13 cellular contexts compared by ENCODE assay signal in the genomic region with DNA sequence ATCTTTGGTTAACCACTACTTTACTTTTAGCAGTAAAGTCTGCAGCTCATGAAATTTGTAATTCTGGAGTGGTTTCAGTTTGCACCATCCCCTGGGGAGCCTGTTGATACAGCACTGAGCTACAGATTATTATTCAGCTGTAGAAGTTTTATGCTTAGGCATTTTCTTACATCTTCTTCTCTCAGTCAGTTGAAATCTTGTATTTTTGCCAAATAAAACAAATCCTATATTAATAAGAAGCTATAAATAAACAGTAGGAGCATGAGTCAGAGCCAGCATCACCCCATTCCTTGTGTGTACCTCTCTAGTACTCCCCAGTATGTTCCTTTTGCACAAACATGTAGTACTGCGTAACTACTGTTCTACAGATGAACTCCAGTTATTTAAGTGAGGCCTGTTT.
DNase-seq lines count a peak whose midpoint lies in the region; ATAC-seq and TF ChIP-seq lines count a peak whose summit lies in the region.
"Had no signal": no experiment of that assay in that cellular context is flagged by ENCODE, and none has a peak within 500 bp of the region (broad histone marks: within the 10 kb centered on the region; RNA-seq: fewer than 3 reads in every experiment).

No MANE protein-coding gene starts in this region.

- H3K4me3 Mint-ChIP-seq in HFFc6 (peak overlapping the region; percentile 58; the same call in 1 of the 2 replicates), brain (peak overlapping the region in 2 of 5 experiments; percentile 17 to 25)
- H3K4me3 Mint-ChIP-seq in stimulated activated naive B cell treated with anti-CD40 and anti-IgM and Interleukin-4, amounts not matched to agents 10 μg/mL and 1 μg/mL and 100 μg/mL, for 72 hours: no peak overlapping the region

- H3K27me3 Mint-ChIP-seq in HFFc6 (ENCODE audit: insufficient read depth) (no peaks in the 10 kb centered on the region), brain (no peaks in the 10 kb centered on the region)
- no peaks in the 10 kb centered on the region for H3K27me3 Mint-ChIP-seq in stimulated activated naive B cell treated with anti-CD40 and anti-IgM and Interleukin-4, amounts not matched to agents 10 μg/mL and 1 μg/mL and 100 μg/mL, for 72 hours

- H3K9me3 Mint-ChIP-seq in HFFc6 (no peaks in the 10 kb centered on the region), brain (no peaks in the 10 kb centered on the region)
- no peaks in the 10 kb centered on the region for H3K9me3 Mint-ChIP-seq in stimulated activated naive B cell treated with anti-CD40 and anti-IgM and Interleukin-4, amounts not matched to agents 10 μg/mL and 1 μg/mL and 100 μg/mL, for 72 hours

- H3K4me1 Mint-ChIP-seq in HFFc6 (ENCODE audit: low read depth) (peaks cover 21% of the 10 kb centered on the region), brain (peaks cover 30% of the 10 kb centered on the region)
- no peaks in the 10 kb centered on the region for H3K4me1 Mint-ChIP-seq in stimulated activated naive B cell treated with anti-CD40 and anti-IgM and Interleukin-4, amounts not matched to agents 10 μg/mL and 1 μg/mL and 100 μg/mL, for 72 hours

- H3K36me3 Mint-ChIP-seq in HFFc6 (ENCODE audit: low read depth) (peaks cover 3% of the 10 kb centered on the region), brain (peaks cover 15% of the 10 kb centered on the region)
- H3K36me3 Mint-ChIP-seq in stimulated activated naive B cell treated with anti-CD40 and anti-IgM and Interleukin-4, amounts not matched to agents 10 μg/mL and 1 μg/mL and 100 μg/mL, for 72 hours: peaks cover 18 to 24% of the 10 kb centered on the region in 2 donors

- DNase-seq in AG08395 (ENCODE audit: low spot score) (peak; percentile 21), HFFc6 (peak; percentile 76), left kidney (ENCODE audit: low read depth, low spot score) (peak; percentile 15), activated gamma-delta T cell (lab: John Stamatoyannopoulos, UW) (no peak), OCI-M2 (lab: John Stamatoyannopoulos, UW; ENCODE audit: unreplicated experiment) (no peak)
- no peak for DNase-seq in stimulated activated naive B cell treated with anti-CD40 and anti-IgM and Interleukin-4, amounts not matched to agents 10 μg/mL and 1 μg/mL and 100 μg/mL, for 72 hours
- DNase-seq: activated effector memory CD4-positive, alpha-beta T cell treated with anti-CD3 and anti-CD28 coated beads, Interleukin-2, amount 50 U/mL, for 16 hours; Caco-2; midbrain; NK-92 treated with Interleukin-12 subunit alpha and Interleukin-12 subunit beta, amount 100 ng/mL, for 24 hours; WERI-Rb-1 had no signal

- H3K27ac Mint-ChIP-seq in HFFc6 (peak overlapping the region; percentile 50), brain (peak overlapping the region in 3 of 5 experiments; percentile 63 to 91 (median 84))
- H3K27ac Mint-ChIP-seq in stimulated activated naive B cell treated with anti-CD40 and anti-IgM and Interleukin-4, amounts not matched to agents 10 μg/mL and 1 μg/mL and 100 μg/mL, for 72 hours: no peak overlapping the region

- no peak for ATAC-seq in stimulated activated naive B cell treated with anti-CD40 and anti-IgM and Interleukin-4, amounts not matched to agents 10 μg/mL and 1 μg/mL and 100 μg/mL, for 72 hours (replicated peaks)
- ATAC-seq in HG03175 (IDR thresholded peaks at IDR 0.05; ENCODE audit: unreplicated experiment): no peak

- TF ChIP-seq CTCF in HFFc6 (IDR thresholded peaks at IDR 0.05): no peak
- no peak for TF ChIP-seq CTCF in brain (conservative IDR thresholded peaks at IDR 0.05)

Comparison
In these comparisons a context has a peak if more than half of its experiments do, and no peak if none do; other contexts are left out.
1. DNase-seq: peak in AG08395 (single experiment), HFFc6 (single experiment) and left kidney (single experiment); none in stimulated activated naive B cell treated with anti-CD40 and anti-IgM and Interleukin-4, amounts not matched to agents 10 μg/mL and 1 μg/mL and 100 μg/mL, for 72 hours (single experiment), activated gamma-delta T cell (single experiment) and OCI-M2 (single experiment).